In the genomic region with DNA sequence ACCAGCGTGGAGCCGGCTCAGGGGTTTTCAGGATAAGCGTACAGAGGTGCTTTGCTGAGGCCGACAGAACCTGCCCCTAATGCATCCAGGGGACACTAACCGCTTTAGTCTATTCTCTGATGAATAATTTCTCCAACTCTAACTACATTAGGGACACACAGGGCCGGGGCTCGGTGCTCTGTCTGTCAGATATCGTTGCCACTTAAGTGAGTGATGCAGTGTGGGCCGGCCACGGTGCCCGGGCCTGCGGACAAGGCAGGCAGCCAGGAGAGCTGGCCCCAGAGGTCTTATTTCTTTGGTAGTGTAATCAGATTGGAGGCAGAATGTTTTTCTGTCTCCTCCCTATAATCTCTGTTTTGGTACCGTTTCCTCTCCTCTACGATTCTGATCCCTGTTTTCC, we compare ENCODE assay signal across 28 cellular contexts.
"Had no signal": no experiment of that assay in that cellular context is flagged by ENCODE, and none has a peak within 500 bp of the region (broad histone marks: within the 10 kb centered on the region; RNA-seq: fewer than 3 reads in every experiment).

No MANE protein-coding gene starts in this region.

- H3K9me3 ChIP-seq: adrenal gland, gastrocnemius medialis had no signal

- H3K4me1 ChIP-seq: adrenal gland, foreskin keratinocyte, gastrocnemius medialis had no signal

- H3K4me3 ChIP-seq: adrenal gland, coronary artery, dorsolateral prefrontal cortex, gastrocnemius medialis had no signal

- H3K27me3 ChIP-seq: foreskin keratinocyte, gastrocnemius medialis had no signal

- H3K27ac ChIP-seq: coronary artery, dorsolateral prefrontal cortex, foreskin keratinocyte, gastrocnemius medialis, WERI-Rb-1 had no signal

- DNase-seq: activated B cell treated with CpG ODN at 0.5 μM for 24 hours; activated CD4-positive, alpha-beta T cell treated with anti-CD3 and anti-CD28 coated beads for 48 hours; activated CD4-positive, alpha-beta T cell treated with anti-CD3 and anti-CD28 coated beads, Interleukin-2, amount 50 U/mL, for 1 hour; activated CD4-positive, alpha-beta T cell treated with anti-CD3 and anti-CD28 coated beads, Interleukin-2, amount 50 U/mL, for 48 hours; activated CD8-positive, alpha-beta memory T cell treated with anti-CD3 and anti-CD28 coated beads for 24 hours; activated CD8-positive, alpha-beta T cell treated with anti-CD3 and anti-CD28 coated beads for 36 hours; activated effector memory CD4-positive, alpha-beta T cell treated with anti-CD3 and anti-CD28 coated beads, Interleukin-2, amount 50 U/mL, for 16 hours; activated naive CD4-positive, alpha-beta T cell treated with anti-CD3 and anti-CD28 coated beads for 36 hours; activated naive CD8-positive, alpha-beta T cell treated with anti-CD3 and anti-CD28 coated beads for 36 hours; activated naive CD8-positive, alpha-beta T cell treated with anti-CD3 and anti-CD28 coated beads, Interleukin-2, amount 50 U/mL, for 24 hours; activated T-cell treated with anti-CD3 and anti-CD28 coated beads, Interleukin-2, amount 50 U/mL, for 1 hour; activated T-cell treated with anti-CD3 and anti-CD28 coated beads, Interleukin-2, amount 50 U/mL, for 48 hours; amygdala; aorta; dorsolateral prefrontal cortex; effector memory CD4-positive, alpha-beta T cell; endodermal cell; foreskin keratinocyte; gastrocnemius medialis; glutamatergic neuron; T-helper 1 cell; T-helper 17 cell; T1000; WERI-Rb-1 had no signal

- ATAC-seq: activated CD4-positive, CD25-positive, alpha-beta regulatory T cell treated with anti-CD3 and anti-CD28 coated beads, Interleukin-2, amount 50 U/mL, for 24 hours; activated CD8-positive, alpha-beta T cell treated with anti-CD3 and anti-CD28 coated beads for 36 hours; activated naive CD8-positive, alpha-beta T cell treated with anti-CD3 and anti-CD28 coated beads, Interleukin-2, amount 50 U/mL, for 24 hours; esophagus mucosa; foreskin keratinocyte; gastrocnemius medialis; T-helper 17 cell had no signal

- H3K36me3 ChIP-seq: adrenal gland, gastrocnemius medialis, WERI-Rb-1 had no signal
